ENCODE assay signal across 8 cellular contexts in the genomic region with DNA sequence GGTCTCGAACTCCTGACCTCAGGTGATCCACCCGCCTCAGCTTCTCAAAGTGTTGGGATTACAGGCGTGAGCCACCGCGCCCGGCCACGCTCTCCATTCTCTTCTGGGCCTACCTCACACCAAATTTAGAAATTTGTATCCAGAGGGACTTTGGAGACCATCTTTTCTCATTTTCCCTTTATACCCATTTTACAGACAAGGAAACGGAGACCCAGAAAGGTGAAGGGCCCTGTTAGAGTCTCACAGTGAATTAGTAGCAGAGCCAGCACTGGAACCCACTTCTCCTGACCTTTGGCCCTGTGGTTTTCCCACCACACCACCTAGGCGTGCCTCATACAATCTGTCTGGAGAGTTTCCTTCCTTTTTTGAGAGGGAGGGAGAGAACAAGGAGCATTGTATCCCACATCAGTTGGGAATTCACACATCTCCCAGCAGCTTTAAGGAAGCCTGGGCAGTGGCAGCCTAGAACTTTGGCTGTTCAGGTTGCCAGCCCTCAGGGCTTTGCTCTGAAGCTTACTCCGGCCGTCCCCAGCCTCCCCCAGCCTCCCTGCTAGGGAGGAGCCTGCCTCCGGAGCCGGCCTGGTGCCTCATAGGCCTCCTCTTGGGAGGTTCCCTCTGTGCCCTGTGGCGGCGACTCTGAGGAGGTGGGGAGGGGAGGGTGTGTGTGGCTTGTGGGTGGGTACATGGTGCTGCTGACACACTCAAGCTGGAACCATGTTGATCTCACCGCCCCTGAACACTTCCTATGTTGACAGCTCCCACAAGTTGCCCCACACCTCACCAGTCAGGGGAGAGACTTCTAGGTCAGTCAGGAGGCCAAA. TPM values are rescaled to one million over a fixed set of nuclear protein-coding genes. Genes with fewer than 3 reads are reported as not detected.
A peak's percentile ranks its signal among the peaks of the same experiment; 100 is the strongest.
DNase-seq lines count a peak whose midpoint lies in the region; ATAC-seq and TF ChIP-seq lines count a peak whose summit lies in the region.
"Had no signal": no experiment of that assay in that cellular context is flagged by ENCODE, and none has a peak within 500 bp of the region (broad histone marks: within the 10 kb centered on the region; RNA-seq: fewer than 3 reads in every experiment).

No MANE protein-coding gene starts in this region.

- TF ChIP-seq CTCF in liver (IDR thresholded peaks at IDR 0.05; ENCODE audit: low read depth, low read length, missing input control), result no peak
- TF ChIP-seq CTCF in upper lobe of right lung (IDR thresholded peaks at IDR 0.05), result no peak

- WGBS in liver, result 84% methylated on average over 16 of the region's 16 CpGs

- TF ChIP-seq RAD21 in liver (IDR thresholded peaks at IDR 0.05), result no peak

- no peaks in the 10 kb centered on the region for H3K9me3 Mint-ChIP-seq in activated naive CD8-positive, alpha-beta T cell (ENCODE audit: low read depth)

- H3K27me3 ChIP-seq in liver (ENCODE audit: control insufficient read depth in 4 of 4, insufficient read depth in 4 of 4, low read length in 3 of 4) (no peaks in the 10 kb centered on the region), upper lobe of right lung (no peaks in the 10 kb centered on the region)

- no peaks in the 10 kb centered on the region for H3K27me3 Mint-ChIP-seq in activated naive CD8-positive, alpha-beta T cell

- peaks cover 78% of the 10 kb centered on the region for H3K4me1 Mint-ChIP-seq in activated naive CD8-positive, alpha-beta T cell (ENCODE audit: low read depth)

- H3K9me3 ChIP-seq in liver (ENCODE audit: control insufficient read depth in 4 of 4, low read length in 3 of 4) (no peaks in the 10 kb centered on the region), upper lobe of right lung (no peaks in the 10 kb centered on the region)

- peaks cover 15 to 91% (median 56%) of the 10 kb centered on the region in 4 donors for H3K36me3 ChIP-seq in liver (ENCODE audit: control insufficient read depth in 4 of 4, insufficient read depth in 3 of 4, low read depth in 1 of 4, low read length in 3 of 4)
- H3K36me3 ChIP-seq in upper lobe of right lung, result peaks cover 97% of the 10 kb centered on the region

- H3K4me1 ChIP-seq in liver (ENCODE audit: control insufficient read depth in 4 of 4, insufficient read depth in 4 of 4, low read length in 3 of 4) (peaks cover 16 to 28% (median 22%) of the 10 kb centered on the region in 4 donors), upper lobe of right lung (peaks cover 75% of the 10 kb centered on the region)

- intact Hi-C loops in upper lobe of right lung (cut with DNase I), result no loop called here

- H3K4me3 ChIP-seq in liver (ENCODE audit: low read depth in 1 of 3, low read length in 3 of 3) (no peak overlapping the region), upper lobe of right lung (no peak overlapping the region)

- H3K4me3 Mint-ChIP-seq in activated naive CD8-positive, alpha-beta T cell, result peak overlapping the region; percentile 38

- H3K27ac ChIP-seq in liver (ENCODE audit: low read depth in 1 of 2, low read length in 2 of 2), result peak overlapping the region; percentile 18 to 27
- peak overlapping the region; percentile 66 for H3K27ac ChIP-seq in upper lobe of right lung

- DNase-seq in SKM-1 (lab: John Stamatoyannopoulos, UW; ENCODE audit: unreplicated experiment) (peak; percentile 84), upper lobe of right lung (peak; percentile 87)
- DNase-seq in activated CD4-positive, CD25-positive, alpha-beta regulatory T cell (lab: John Stamatoyannopoulos, UW), result no peak
- DNase-seq: NCI-H446 had no signal

- peak; percentile 89 for ATAC-seq in upper lobe of right lung
- no peak for ATAC-seq in HG03108 (IDR thresholded peaks at IDR 0.05; ENCODE audit: unreplicated experiment)
- no peak for ATAC-seq in GM21576 (IDR thresholded peaks at IDR 0.05; ENCODE audit: unreplicated experiment)

- no peak overlapping the region for H3K27ac Mint-ChIP-seq in activated naive CD8-positive, alpha-beta T cell

- no peak overlapping the region for H3K9ac ChIP-seq in liver (ENCODE audit: low read depth in 1 of 2, low read length in 2 of 2)

- peaks cover 10% of the 10 kb centered on the region for H3K36me3 Mint-ChIP-seq in activated naive CD8-positive, alpha-beta T cell

TF ChIP-seq in liver, 16 proteins besides CTCF, POLR2A, EP300 and RAD21:
- no peak for TF ChIP-seq HNF4A (conservative IDR thresholded peaks at IDR 0.05)
- TF ChIP-seq, protein P1, sequence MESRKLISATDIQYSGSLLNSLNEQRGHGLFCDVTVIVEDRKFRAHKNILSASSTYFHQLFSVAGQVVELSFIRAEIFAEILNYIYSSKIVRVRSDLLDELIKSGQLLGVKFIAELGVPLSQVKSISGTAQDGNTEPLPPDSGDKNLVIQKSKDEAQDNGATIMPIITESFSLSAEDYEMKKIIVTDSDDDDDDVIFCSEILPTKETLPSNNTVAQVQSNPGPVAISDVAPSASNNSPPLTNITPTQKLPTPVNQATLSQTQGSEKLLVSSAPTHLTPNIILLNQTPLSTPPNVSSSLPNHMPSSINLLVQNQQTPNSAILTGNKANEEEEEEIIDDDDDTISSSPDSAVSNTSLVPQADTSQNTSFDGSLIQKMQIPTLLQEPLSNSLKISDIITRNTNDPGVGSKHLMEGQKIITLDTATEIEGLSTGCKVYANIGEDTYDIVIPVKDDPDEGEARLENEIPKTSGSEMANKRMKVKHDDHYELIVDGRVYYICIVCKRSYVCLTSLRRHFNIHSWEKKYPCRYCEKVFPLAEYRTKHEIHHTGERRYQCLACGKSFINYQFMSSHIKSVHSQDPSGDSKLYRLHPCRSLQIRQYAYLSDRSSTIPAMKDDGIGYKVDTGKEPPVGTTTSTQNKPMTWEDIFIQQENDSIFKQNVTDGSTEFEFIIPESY (IDR thresholded peaks at IDR 0.05), result no peak
- TF ChIP-seq NR2F2 (IDR thresholded peaks at IDR 0.05), result no peak
- TF ChIP-seq RXRA (IDR thresholded peaks at IDR 0.05), result no peak
- TF ChIP-seq, protein P2, sequence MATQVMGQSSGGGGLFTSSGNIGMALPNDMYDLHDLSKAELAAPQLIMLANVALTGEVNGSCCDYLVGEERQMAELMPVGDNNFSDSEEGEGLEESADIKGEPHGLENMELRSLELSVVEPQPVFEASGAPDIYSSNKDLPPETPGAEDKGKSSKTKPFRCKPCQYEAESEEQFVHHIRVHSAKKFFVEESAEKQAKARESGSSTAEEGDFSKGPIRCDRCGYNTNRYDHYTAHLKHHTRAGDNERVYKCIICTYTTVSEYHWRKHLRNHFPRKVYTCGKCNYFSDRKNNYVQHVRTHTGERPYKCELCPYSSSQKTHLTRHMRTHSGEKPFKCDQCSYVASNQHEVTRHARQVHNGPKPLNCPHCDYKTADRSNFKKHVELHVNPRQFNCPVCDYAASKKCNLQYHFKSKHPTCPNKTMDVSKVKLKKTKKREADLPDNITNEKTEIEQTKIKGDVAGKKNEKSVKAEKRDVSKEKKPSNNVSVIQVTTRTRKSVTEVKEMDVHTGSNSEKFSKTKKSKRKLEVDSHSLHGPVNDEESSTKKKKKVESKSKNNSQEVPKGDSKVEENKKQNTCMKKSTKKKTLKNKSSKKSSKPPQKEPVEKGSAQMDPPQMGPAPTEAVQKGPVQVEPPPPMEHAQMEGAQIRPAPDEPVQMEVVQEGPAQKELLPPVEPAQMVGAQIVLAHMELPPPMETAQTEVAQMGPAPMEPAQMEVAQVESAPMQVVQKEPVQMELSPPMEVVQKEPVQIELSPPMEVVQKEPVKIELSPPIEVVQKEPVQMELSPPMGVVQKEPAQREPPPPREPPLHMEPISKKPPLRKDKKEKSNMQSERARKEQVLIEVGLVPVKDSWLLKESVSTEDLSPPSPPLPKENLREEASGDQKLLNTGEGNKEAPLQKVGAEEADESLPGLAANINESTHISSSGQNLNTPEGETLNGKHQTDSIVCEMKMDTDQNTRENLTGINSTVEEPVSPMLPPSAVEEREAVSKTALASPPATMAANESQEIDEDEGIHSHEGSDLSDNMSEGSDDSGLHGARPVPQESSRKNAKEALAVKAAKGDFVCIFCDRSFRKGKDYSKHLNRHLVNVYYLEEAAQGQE (IDR thresholded peaks at IDR 0.05), result no peak
- TF ChIP-seq JUND (IDR thresholded peaks at IDR 0.05), result no peak
- TF ChIP-seq YY1 (IDR thresholded peaks at IDR 0.05), result no peak
- no peak for TF ChIP-seq HNF4G (IDR thresholded peaks at IDR 0.05)
- TF ChIP-seq GABPA (IDR thresholded peaks at IDR 0.05 in 1 of 2, conservative IDR thresholded peaks at IDR 0.05 in 1 of 2), result no peak
- TF ChIP-seq SP1 (IDR thresholded peaks at IDR 0.05), result no peak
- TF ChIP-seq, protein P3, sequence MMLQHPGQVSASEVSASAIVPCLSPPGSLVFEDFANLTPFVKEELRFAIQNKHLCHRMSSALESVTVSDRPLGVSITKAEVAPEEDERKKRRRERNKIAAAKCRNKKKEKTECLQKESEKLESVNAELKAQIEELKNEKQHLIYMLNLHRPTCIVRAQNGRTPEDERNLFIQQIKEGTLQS (IDR thresholded peaks at IDR 0.05), result no peak
- TF ChIP-seq EGR1 (IDR thresholded peaks at IDR 0.05; ENCODE audit: low read depth in 2 of 2), result no peak
- TF ChIP-seq FOXA2 (IDR thresholded peaks at IDR 0.05), result no peak
- TF ChIP-seq FOXA1 (IDR thresholded peaks at IDR 0.05), result no peak
- no peak for TF ChIP-seq TAF1 (conservative IDR thresholded peaks at IDR 0.05)
- TF ChIP-seq, protein P4, sequence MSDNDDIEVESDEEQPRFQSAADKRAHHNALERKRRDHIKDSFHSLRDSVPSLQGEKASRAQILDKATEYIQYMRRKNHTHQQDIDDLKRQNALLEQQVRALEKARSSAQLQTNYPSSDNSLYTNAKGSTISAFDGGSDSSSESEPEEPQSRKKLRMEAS (IDR thresholded peaks at IDR 0.05), result no peak

RNA-seq across cellular contexts. Expression of a gene that starts 13.8 kb away (rescaled TPM):
- 10 to 100 TPM in 1 of 2 donors, 1 to 10 TPM in 1; 2.0 to 10.7 TPM for total RNA-seq in liver
- polyA plus RNA-seq in liver, result 1 to 10 TPM; 1.9 to 3.1 TPM
- 123 TPM for total RNA-seq in upper lobe of right lung

Comparison
In these comparisons a context has a peak if more than half of its experiments do, and no peak if none do; other contexts are left out.
1. DNase-seq: peak in SKM-1 (single experiment) and upper lobe of right lung (single experiment); none in activated CD4-positive, CD25-positive, alpha-beta regulatory T cell (0 of 4).
2. RNA of a gene that starts 13.8 kb away (total RNA-seq): 123 TPM in upper lobe of right lung (single experiment); 2.0 to 10.7 TPM in liver; every median in the first group is over 10 times any median in the second.